ENCODE assay signal across 8 cellular contexts in genomic region chr6:70108230-70108629, GRCh38.
DNase-seq lines count a peak whose midpoint lies in the region; ATAC-seq, FAIRE-seq and TF ChIP-seq lines count a peak whose summit lies in the region.

No MANE protein-coding gene starts in this region.

- H3K9me2 ChIP-seq in PC-9 (ENCODE audit: insufficient read depth): no peaks in the 10 kb centered on the region

- TF ChIP-seq POLR2A in heart left ventricle (IDR thresholded peaks at IDR 0.05) (no peak), esophagus muscularis mucosa (IDR thresholded peaks at IDR 0.05; ENCODE audit: low read depth) (no peak)

- no peak overlapping the region for H2AFZ ChIP-seq in PC-9

- no peaks in the 10 kb centered on the region for H3K79me2 ChIP-seq in PC-9 (ENCODE audit: low read depth)

- 26 to 46% (median 31%) methylated on average over 1 of the region's 1 CpG for WGBS in heart left ventricle, 4 donors
- WGBS in esophagus muscularis mucosa: 22% methylated on average over 1 of the region's 1 CpG
- 4 to 9% methylated on average over 1 of the region's 1 CpG for WGBS in pancreas, 2 donors

- TF ChIP-seq CTCF in heart left ventricle (IDR thresholded peaks at IDR 0.05) (peak; percentile 30 to 74 (median 60)), PC-9 (conservative IDR thresholded peaks at IDR 0.05) (peak; percentile 76), esophagus muscularis mucosa (IDR thresholded peaks at IDR 0.05) (peak; percentile 67 to 71 (median 69)), pancreas (IDR thresholded peaks at IDR 0.05) (peak; percentile 22 to 57 (median 35))

- H3K27me3 ChIP-seq in heart left ventricle (no peaks in the 10 kb centered on the region), PC-9 (ENCODE audit: insufficient read depth, low read depth) (0 out of 2 replicates have a peak, but pooled peaks cover 4% of the 10 kb centered on the region), esophagus muscularis mucosa (no peaks in the 10 kb centered on the region), pancreas (no peaks in the 10 kb centered on the region)

- H3K4me3 ChIP-seq in heart left ventricle (no peak overlapping the region), PC-9 (no peak overlapping the region), esophagus muscularis mucosa (peak overlapping the region in 2 of 4 donors; percentile 12 to 13), pancreas (no peak overlapping the region)

- no TSS peak for BruUV-seq in PC-9 (replicated peaks; lab: Mats Ljungman, UMichigan)

- POLR2A ChIA-PET in PC-9 (lab: Charles Lee; ENCODE audit: unreplicated experiment): no interaction called here

- H3K36me3 ChIP-seq in heart left ventricle: no peaks in the 10 kb centered on the region
- H3K36me3 ChIP-seq in PC-9 (ENCODE audit: low read depth): no peaks in the 10 kb centered on the region
- no peaks in the 10 kb centered on the region for H3K36me3 ChIP-seq in esophagus muscularis mucosa
- H3K36me3 ChIP-seq in pancreas: no peaks in the 10 kb centered on the region

- no peak for DNase-seq in heart left ventricle
- DNase-seq in Right ventricle myocardium superior: no peak
- DNase-seq in PC-9: no peak
- DNase-seq in esophagus muscularis mucosa (ENCODE audit: extremely low spot score): no peak
- no peak for DNase-seq in pancreas
- DNase-seq in activated CD8-positive, alpha-beta memory T cell treated with anti-CD3 and anti-CD28 coated beads, Interleukin-2, amount 50 U/mL, for 48 hours: no peak

- intact Hi-C loops in heart left ventricle (cut with DNase I): loop anchor here (2.0 to 10.0 kb wide), 10 partner anchors 271 to 1233 kb away; no protein-coding TSS in a partner anchor
- intact Hi-C loops in Right ventricle myocardium superior (cut with DNase I): loop anchor here (2.0 to 10.0 kb wide), 2 partner anchors 271 to 373 kb away; no protein-coding TSS in a partner anchor
- intact Hi-C loops in PC-9 (cut with micrococcal nuclease; ENCODE audit: unreplicated experiment): loop anchor here (1.0 to 2.0 kb wide), 2 partner anchors 273 to 1469 kb away; no protein-coding TSS in a partner anchor
- intact Hi-C loops in esophagus muscularis mucosa (cut with DNase I): loop anchor here (5.0 to 10.0 kb wide), 2 partner anchors 271 to 383 kb away; no protein-coding TSS in a partner anchor
- intact Hi-C loops in pancreas (cut with DNase I): loop anchor here in 1 of 3 donors (10.0 kb wide), 1 partner anchor 273 kb away; no protein-coding TSS in a partner anchor

- FAIRE-seq in pancreas (lab: Jason Lieb, UNC): peak; percentile 91

- H3K4me1 ChIP-seq in heart left ventricle (no peaks in the 10 kb centered on the region), PC-9 (replicated peaks; ENCODE audit: insufficient read depth) (no peaks in the 10 kb centered on the region), esophagus muscularis mucosa (peaks cover 0 to 9% (median 8%) of the 10 kb centered on the region in 4 donors), pancreas (peaks cover 12 to 29% (median 21%) of the 10 kb centered on the region in 3 donors)

- ATAC-seq in heart left ventricle (no peak), Right ventricle myocardium superior (ENCODE audit: poor library complexity) (no peak), HG03354 (IDR thresholded peaks at IDR 0.05; ENCODE audit: poor library complexity, severe bottlenecking, unreplicated experiment) (peak; percentile 64), pancreas (peak; percentile 50 to 72 (median 58)), GM21447 (IDR thresholded peaks at IDR 0.05; ENCODE audit: unreplicated experiment) (no peak)

- CTCF ChIA-PET in PC-9 (lab: Charles Lee): interaction anchor here (1.0 kb wide), 1 partner anchor 339 kb away, joined by 3 read pairs; no protein-coding TSS in a partner anchor

- H3K27ac ChIP-seq in heart left ventricle (no peak overlapping the region), PC-9 (no peak overlapping the region), esophagus muscularis mucosa (replicated peaks in 1 of 4) (no peak overlapping the region), pancreas (no peak overlapping the region)

- H3F3A ChIP-seq in PC-9 (ENCODE audit: insufficient read depth, low read depth): no peaks in the 10 kb centered on the region

- H3K9me3 ChIP-seq in heart left ventricle (no peaks in the 10 kb centered on the region), PC-9 (ENCODE audit: insufficient read depth, low read depth) (no peaks in the 10 kb centered on the region), esophagus muscularis mucosa (no peaks in the 10 kb centered on the region), pancreas (no peaks in the 10 kb centered on the region)

- H3K4me2 ChIP-seq in PC-9: no peak overlapping the region

- H4K20me1 ChIP-seq in PC-9 (ENCODE audit: insufficient read depth): no peaks in the 10 kb centered on the region

- TF ChIP-seq EP300 in esophagus muscularis mucosa (IDR thresholded peaks at IDR 0.05): no peak

Comparison
In these comparisons a context has a peak if more than half of its experiments do, and no peak if none do; other contexts are left out.
1. ATAC-seq: peak in HG03354 (single experiment) and pancreas (4 of 4); none in heart left ventricle (0 of 4), Right ventricle myocardium superior (single experiment) and GM21447 (single experiment).
2. Peak in every context shown above with its lines, with median percentiles within 50 percentile points of each other: CTCF ChIP-seq.